In genomic region chr4:56976878-56977320, GRCh38 we compare ENCODE assay signal across 8 cellular contexts. TPM values are rescaled to one million over a fixed set of nuclear protein-coding genes. Genes with fewer than 3 reads are reported as not detected.
DNase-seq lines count a peak whose midpoint lies in the region; ATAC-seq and TF ChIP-seq lines count a peak whose summit lies in the region.

No MANE protein-coding gene starts in this region.

- H3K4me3 Mint-ChIP-seq in activated CD4-positive, alpha-beta memory T cell treated with anti-CD3 and anti-CD28 coated beads, Interleukin-2, amount 10 ng/mL, durations not matched to agents 7 days and 5 days, result peak overlapping the region; percentile 99

- H3K27me3 ChIP-seq in neural cell (ENCODE audit: insufficient read depth, low read depth, low read length), result no peaks in the 10 kb centered on the region
- no peaks in the 10 kb centered on the region for H3K27me3 ChIP-seq in upper lobe of left lung

- peaks cover 60% of the 10 kb centered on the region for H3K36me3 Mint-ChIP-seq in activated CD4-positive, alpha-beta memory T cell treated with anti-CD3 and anti-CD28 coated beads, Interleukin-2, amount 10 ng/mL, durations not matched to agents 7 days and 5 days (ENCODE audit: low read depth)

- WGBS in upper lobe of left lung, 2 donors, result 0% methylated on average over 4 of the region's 45 CpGs

- no peaks in the 10 kb centered on the region for H4K20me1 ChIP-seq in neural cell (ENCODE audit: insufficient read depth)

- CTCF ChIA-PET in GM10248 (lab: Yijun Ruan, JAX), result interaction anchor here (0.7 to 4.4 kb wide), 10 partner anchors 10 to 1028 kb away, joined by 3 to 26 read pairs (median 4); partner anchors contain the start of genes CEP135, PAICS and REST
- CTCF ChIA-PET in activated CD4-positive, alpha-beta memory T cell treated with anti-CD3 and anti-CD28 coated beads, Interleukin-2, amount 10 ng/mL, durations not matched to agents 7 days and 5 days (lab: Charles Lee), result interaction anchor here (0.8 to 4.7 kb wide), 7 partner anchors 11 to 1631 kb away, joined by 3 to 51 read pairs (median 5); partner anchors contain the start of genes CEP135, PAICS, PPAT and REST

- TF ChIP-seq POLR2A in upper lobe of left lung (IDR thresholded peaks at IDR 0.05), result peak in 1 of 4 donors; percentile 27

- peak overlapping the region; percentile 79 for H3K27ac ChIP-seq in neural cell (ENCODE audit: low read length)
- H3K27ac ChIP-seq in upper lobe of left lung, result peak overlapping the region; percentile 87 to 94 (median 90)

- peak; percentile 59 for DNase-seq in GM10248 (ENCODE audit: extremely low spot score)
- DNase-seq in activated CD4-positive, alpha-beta memory T cell treated with anti-CD3 and anti-CD28 coated beads, Interleukin-2, amount 10 ng/mL, durations not matched to agents 7 days and 5 days, result peak; percentile 51
- peak; percentile 81 to 94 for DNase-seq in upper lobe of left lung
- no peak for DNase-seq in HCEC 1CT

- TF ChIP-seq EP300 in neural cell (conservative IDR thresholded peaks at IDR 0.05; ENCODE audit: poor library complexity, severe bottlenecking) (peak; percentile 13), upper lobe of left lung (IDR thresholded peaks at IDR 0.05) (no peak)

- no peak for TF ChIP-seq RAD21 in neural cell (conservative IDR thresholded peaks at IDR 0.05)

- peak overlapping the region; percentile 78 for H3K9ac ChIP-seq in neural cell (ENCODE audit: low read length)

- H3K79me2 ChIP-seq in neural cell (replicated peaks; ENCODE audit: insufficient read depth, low read length), result peaks cover 39% of the 10 kb centered on the region

- TF ChIP-seq CTCF in GM10248 (IDR thresholded peaks at IDR 0.05; ENCODE audit: control extremely low read depth, extremely low read depth, low read depth, missing control alignments) (peak; percentile 5), LNCAP (IDR thresholded peaks at IDR 0.05) (peak; percentile 36; the same call in 1 of the 2 replicates), neural cell (IDR thresholded peaks at IDR 0.05; ENCODE audit: poor library complexity, severe bottlenecking) (peak; percentile 42), upper lobe of left lung (IDR thresholded peaks at IDR 0.05) (peak in 1 of 6 experiments; percentile 32)

- POLR2A ChIA-PET in GM10248 (lab: Yijun Ruan, JAX), result interaction anchor here (0.5 to 2.8 kb wide), 9 partner anchors 11 to 930 kb away, joined by 3 to 25 read pairs (median 5); partner anchors contain the start of genes PAICS, PPAT and REST
- POLR2A ChIA-PET in activated CD4-positive, alpha-beta memory T cell treated with anti-CD3 and anti-CD28 coated beads, Interleukin-2, amount 10 ng/mL, durations not matched to agents 7 days and 5 days (lab: Charles Lee), result interaction anchor here (0.7 to 9.1 kb wide), 25 partner anchors 11 to 1581 kb away, joined by 3 to 208 read pairs (median 6); partner anchors contain the start of genes AASDH, CEP135, PAICS and PPAT

- H2AFZ ChIP-seq in neural cell (ENCODE audit: low read depth, low read length), result peak overlapping the region; percentile 87

- no peaks in the 10 kb centered on the region for H3K27me3 Mint-ChIP-seq in activated CD4-positive, alpha-beta memory T cell treated with anti-CD3 and anti-CD28 coated beads, Interleukin-2, amount 10 ng/mL, durations not matched to agents 7 days and 5 days

- H3F3A ChIP-seq in neural cell (ENCODE audit: insufficient read depth, low read length, poor library complexity, severe bottlenecking), result no peaks in the 10 kb centered on the region

- peak; percentile 35 for ATAC-seq in GM21717 (IDR thresholded peaks at IDR 0.05; ENCODE audit: unreplicated experiment)
- ATAC-seq in esophagus mucosa, result peak; percentile 83
- ATAC-seq in upper lobe of left lung (ENCODE audit: low FRiP score in 2 of 2), result peak; percentile 28 to 81

- peak overlapping the region; percentile 100 for H3K4me3 ChIP-seq in neural cell (ENCODE audit: low read length)
- peak overlapping the region; percentile 94 to 99 (median 96) for H3K4me3 ChIP-seq in upper lobe of left lung

- H3K36me3 ChIP-seq in neural cell (ENCODE audit: insufficient read depth, low read length), result peaks cover 15% of the 10 kb centered on the region
- H3K36me3 ChIP-seq in upper lobe of left lung, result peaks cover 17 to 22% (median 19%) of the 10 kb centered on the region in 4 donors

- peak overlapping the region; percentile 98 for H3K27ac Mint-ChIP-seq in activated CD4-positive, alpha-beta memory T cell treated with anti-CD3 and anti-CD28 coated beads, Interleukin-2, amount 10 ng/mL, durations not matched to agents 7 days and 5 days

- peak overlapping the region; percentile 78 for H3K4me2 ChIP-seq in neural cell (ENCODE audit: low read length)

- H3K9me3 ChIP-seq in neural cell (ENCODE audit: low read length) (no peaks in the 10 kb centered on the region), upper lobe of left lung (peaks cover 0 to 11% (median 0%) of the 10 kb centered on the region in 4 donors)

- H3K4me1 ChIP-seq in upper lobe of left lung, result peaks cover 43 to 54% (median 46%) of the 10 kb centered on the region in 4 donors

- H3K4me1 Mint-ChIP-seq in activated CD4-positive, alpha-beta memory T cell treated with anti-CD3 and anti-CD28 coated beads, Interleukin-2, amount 10 ng/mL, durations not matched to agents 7 days and 5 days, result peaks cover 59% of the 10 kb centered on the region

- peaks cover 13% of the 10 kb centered on the region for H3K9me3 Mint-ChIP-seq in activated CD4-positive, alpha-beta memory T cell treated with anti-CD3 and anti-CD28 coated beads, Interleukin-2, amount 10 ng/mL, durations not matched to agents 7 days and 5 days

- no peaks in the 10 kb centered on the region for H3K9me2 ChIP-seq in neural cell (ENCODE audit: insufficient read depth, low read length)

TF ChIP-seq in neural cell, 6 proteins besides CTCF, POLR2A, EP300 and RAD21:
- TF ChIP-seq SMC3 (conservative IDR thresholded peaks at IDR 0.05; ENCODE audit: poor library complexity), result no peak
- TF ChIP-seq POLR2AphosphoS5 (IDR thresholded peaks at IDR 0.05), result peak; percentile 0
TF ChIP-seq in neural cell: peak in this region for 1.

RNA-seq across cellular contexts. Expression of gene NOA1, which starts 0.5 kb away (rescaled TPM):
- 10 to 100 TPM; 22.1 to 22.6 TPM for total RNA-seq in activated CD4-positive, alpha-beta memory T cell treated with anti-CD3 and anti-CD28 coated beads, Interleukin-2, amount 10 ng/mL, durations not matched to agents 7 days and 5 days
- total RNA-seq in esophagus mucosa (15.9 TPM), upper lobe of left lung (10 to 100 TPM; 15.2 to 27.2 (median 22.8) TPM)
- 17.1 and 23.9 TPM in 2 replicates for polyA plus RNA-seq in neural cell
- 21.6 and 22.4 TPM in 2 replicates for polyA minus RNA-seq in neural cell

RNA-seq across cellular contexts. Expression of gene POLR2B, which starts 1.8 kb away (rescaled TPM):
- total RNA-seq in activated CD4-positive, alpha-beta memory T cell treated with anti-CD3 and anti-CD28 coated beads, Interleukin-2, amount 10 ng/mL, durations not matched to agents 7 days and 5 days, result 100 to 1,000 TPM; 107 to 109 TPM
- total RNA-seq in esophagus mucosa (38.9 TPM), upper lobe of left lung (100 to 1,000 TPM in 2 of 6 donors, 10 to 100 TPM in 4; 50.7 to 138 (median 69.4) TPM)
- polyA plus RNA-seq in neural cell, result 242 and 300 TPM in 2 replicates
- 256 and 294 TPM in 2 replicates for polyA minus RNA-seq in neural cell
